Comparison of ENCODE assay signal across 20 cellular contexts in genomic region chr2:107556038-107556627, GRCh38.
A peak's percentile ranks its signal among the peaks of the same experiment; 100 is the strongest.
DNase-seq lines count a peak whose midpoint lies in the region; ATAC-seq, FAIRE-seq and TF ChIP-seq lines count a peak whose summit lies in the region.
"Had no signal": no experiment of that assay in that cellular context is flagged by ENCODE, and none has a peak within 500 bp of the region (broad histone marks: within the 10 kb centered on the region; RNA-seq: fewer than 3 reads in every experiment).

No MANE protein-coding gene starts in this region.

- TF ChIP-seq CTCF in K562 (IDR thresholded peaks at IDR 0.05 in 2 of 3, conservative IDR thresholded peaks at IDR 0.05 in 1 of 3; ENCODE audit: insufficient read depth in 2 of 3, low read depth in 1 of 3, low read length in 3 of 3) = no peak
- TF ChIP-seq CTCF in uterus (IDR thresholded peaks at IDR 0.05) = no peak

- DNase-seq in DMS 273 (lab: John Stamatoyannopoulos, UW; ENCODE audit: unreplicated experiment) (peak; percentile 32), DMS 273 treated with DMSO at 0.1 percent for 48 hours (lab: John Stamatoyannopoulos, UW) (no peak), NCI-H2171 treated with DMSO at 0.1 percent for 48 hours (lab: John Stamatoyannopoulos, UW) (peak; percentile 59), K562 (ENCODE audit: extremely low read depth in 1 of 4, low spot score in 3 of 4) (peak in 1 of 4 experiments; percentile 6), uterus (no peak), NCI-H748 (lab: John Stamatoyannopoulos, UW; ENCODE audit: unreplicated experiment) (no peak)
- DNase-seq: AML-193; Calu3; CD4-positive, alpha-beta memory T cell; DMS79 treated with DMSO at 0.1 percent for 48 hours; GF-D8; HCEC 1CT; HFFc6 had no signal

- H3K9ac ChIP-seq in K562 (ENCODE audit: insufficient read depth in 1 of 2, low read depth in 2 of 2, low read length in 2 of 2) = no peak overlapping the region
- H3K9ac ChIP-seq: BLaER1 had no signal

- intact Hi-C loops in K562 (cut with micrococcal nuclease) = no loop called here
- intact Hi-C loops in uterus (cut with DNase I; ENCODE audit: low total_unique reads) = no loop called here

- H3K27me3 ChIP-seq in K562 (ENCODE audit: control insufficient read depth in 2 of 2, insufficient read depth in 2 of 2, low read length in 2 of 2) (no peaks in the 10 kb centered on the region), uterus (no peaks in the 10 kb centered on the region)
- H3K27me3 ChIP-seq: BLaER1 had no signal

- H3K79me2 ChIP-seq in K562 (ENCODE audit: control insufficient read depth, insufficient read depth, low read length) = no peaks in the 10 kb centered on the region

- H3K9me1 ChIP-seq in K562 (ENCODE audit: control insufficient read depth, insufficient read depth, low read length) = no peaks in the 10 kb centered on the region

- H3K9me3 ChIP-seq in K562 (replicated peaks; ENCODE audit: control insufficient read depth, insufficient read depth, low read depth, low read length) (no peaks in the 10 kb centered on the region), uterus (no peaks in the 10 kb centered on the region)

- in situ Hi-C loops in K562 (cut with MboI) = no loop called here

- H3K4me1 ChIP-seq in K562 (replicated peaks in 1 of 2; ENCODE audit: control insufficient read depth in 2 of 2, insufficient read depth in 2 of 2, low read length in 2 of 2) (no peaks in the 10 kb centered on the region), uterus (no peaks in the 10 kb centered on the region)
- H3K4me1 ChIP-seq: A549, BLaER1 had no signal

- ATAC-seq in K562 (no peak), HG02870 (IDR thresholded peaks at IDR 0.05; ENCODE audit: unreplicated experiment) (no peak)
- ATAC-seq: A549, GM23338, HepG2 had no signal

- no TSS peak for BruUV-seq in K562 (replicated peaks; lab: Mats Ljungman, UMichigan)

- no peaks in the 10 kb centered on the region for H4K20me1 ChIP-seq in K562 (replicated peaks; ENCODE audit: control insufficient read depth, insufficient read depth, low read length)
- H4K20me1 ChIP-seq: BLaER1 had no signal

- POLR2A ChIA-PET in K562 (lab: Yijun Ruan, JAX) = no interaction called here

- H3K27ac ChIP-seq in K562 (ENCODE audit: extremely low read depth, low read depth, low read length) (no peak overlapping the region), uterus (no peak overlapping the region)
- H3K27ac ChIP-seq: 22Rv1, A549, BLaER1 had no signal

- TF ChIP-seq RAD21 in K562 (CRISPR knock-in tag; conservative IDR thresholded peaks at IDR 0.05 in 1 of 2, IDR thresholded peaks at IDR 0.05 in 1 of 2) = no peak

- TF ChIP-seq POLR2A in K562 (conservative IDR thresholded peaks at IDR 0.05) = no peak
- TF ChIP-seq POLR2A in uterus (IDR thresholded peaks at IDR 0.05) = no peak

- H3K36me3 ChIP-seq in K562 (ENCODE audit: control insufficient read depth, insufficient read depth, low read length) = no peaks in the 10 kb centered on the region
- no peaks in the 10 kb centered on the region for H3K36me3 ChIP-seq in uterus
- H3K36me3 ChIP-seq: BLaER1 had no signal

- no peak overlapping the region for H2AFZ ChIP-seq in K562 (ENCODE audit: low read depth, low read length)
- H2AFZ ChIP-seq: GM23338 had no signal

- FAIRE-seq in K562 (lab: Jason Lieb, UNC) = no peak
- FAIRE-seq: A549, H54, HepG2 had no signal

- CTCF ChIA-PET in K562 (lab: Yijun Ruan, JAX; ENCODE audit: low intra/inter-chr PET ratio) = no interaction called here

- TF ChIP-seq EP300 in K562 (IDR thresholded peaks at IDR 0.05; ENCODE audit: low read length) = no peak

- no peak overlapping the region for H3K4me2 ChIP-seq in K562 (ENCODE audit: insufficient read depth, low read length)
- H3K4me2 ChIP-seq: A549, BLaER1, GM23338 had no signal

- WGBS in K562 (ENCODE audit: insufficient coverage, low coverage, missing lambda C conversion rate) = 2% methylated on average over 5 of the region's 5 CpGs

- no peak overlapping the region for H3K4me3 ChIP-seq in K562
- no peak overlapping the region for H3K4me3 ChIP-seq in uterus
- H3K4me3 ChIP-seq: A549, BLaER1, GM23338 had no signal

TF ChIP-seq in K562, 482 proteins besides CTCF, POLR2A, EP300 and RAD21 (continues in another document):
- TF ChIP-seq ARNT (IDR thresholded peaks at IDR 0.05) = no peak
- no peak for TF ChIP-seq NEUROD1 (IDR thresholded peaks at IDR 0.05; ENCODE audit: borderline replicate concordance, low read depth, low read length, partially characterized antibody)
- TF ChIP-seq ZNF507 (tag; conservative IDR thresholded peaks at IDR 0.05) = no peak
- TF ChIP-seq RFX1 (IDR thresholded peaks at IDR 0.05) = no peak
- peak; percentile 43; the same call in 1 of the 2 replicates for TF ChIP-seq TAL1 (IDR thresholded peaks at IDR 0.05)
- TF ChIP-seq ZBTB12 (CRISPR knock-in tag; IDR thresholded peaks at IDR 0.05) = no peak
- TF ChIP-seq ZNF224 (CRISPR knock-in tag; IDR thresholded peaks at IDR 0.05) = no peak
- no peak for TF ChIP-seq WHSC1 (IDR thresholded peaks at IDR 0.05; ENCODE audit: low read length)
- TF ChIP-seq ESRRA (IDR thresholded peaks at IDR 0.05; ENCODE audit: borderline replicate concordance, low read depth) = no peak
- no peak for TF ChIP-seq ZNF639 (CRISPR knock-in tag; conservative IDR thresholded peaks at IDR 0.05 in 1 of 2, IDR thresholded peaks at IDR 0.05 in 1 of 2)
- no peak for TF ChIP-seq TAF7 (tag; IDR thresholded peaks at IDR 0.05)
- no peak for TF ChIP-seq ZNF347 (CRISPR knock-in tag; IDR thresholded peaks at IDR 0.05; ENCODE audit: low read depth)
- TF ChIP-seq ELF4 (CRISPR knock-in tag; IDR thresholded peaks at IDR 0.05) = no peak
- no peak for TF ChIP-seq ETV1 (tag; conservative IDR thresholded peaks at IDR 0.05; ENCODE audit: low read depth)
- no peak for TF ChIP-seq NFYB (IDR thresholded peaks at IDR 0.05; ENCODE audit: extremely low read depth, insufficient read length)
- peak; percentile 72; the same call in 1 of the 2 replicates for TF ChIP-seq TRIM28 (IDR thresholded peaks at IDR 0.05)
- TF ChIP-seq GTF2F1 (IDR thresholded peaks at IDR 0.05; ENCODE audit: low read depth, low read length) = no peak
- TF ChIP-seq ATF7 (IDR thresholded peaks at IDR 0.05) = no peak
- TF ChIP-seq GTF3C2 (IDR thresholded peaks at IDR 0.05; ENCODE audit: borderline replicate concordance, extremely low read depth, insufficient read length) = no peak
- TF ChIP-seq GABPB2 (CRISPR knock-in tag; conservative IDR thresholded peaks at IDR 0.05) = no peak
- no peak for TF ChIP-seq BDP1 (IDR thresholded peaks at IDR 0.05; ENCODE audit: insufficient read depth, insufficient read length)
- no peak for TF ChIP-seq U2AF2 (optimal IDR thresholded peaks at IDR 0.05; ENCODE audit: low read depth, low read length)
- TF ChIP-seq DLX4 (CRISPR knock-in tag; IDR thresholded peaks at IDR 0.05) = no peak

Comparison
In these comparisons a context has a peak if more than half of its experiments do, and no peak if none do; other contexts are left out.
1. DNase-seq: peak in DMS 273 (single experiment) and NCI-H2171 treated with DMSO at 0.1 percent for 48 hours (single experiment); none in DMS 273 treated with DMSO at 0.1 percent for 48 hours (single experiment), uterus (0 of 2) and NCI-H748 (single experiment).